In genomic region chr22:37345863-37346514, GRCh38 we compare ENCODE assay signal across 1 cellular context.
TF ChIP-seq lines count a peak whose summit lies in the region.

No MANE protein-coding gene starts in this region.

TF ChIP-seq in H1, 55 proteins besides CTCF, POLR2A, EP300 and RAD21:
- TF ChIP-seq MAX (IDR thresholded peaks at IDR 0.05) (no peak), CTBP2 (IDR thresholded peaks at IDR 0.05; ENCODE audit: borderline replicate concordance, insufficient read depth, insufficient read length, low read length) (no peak), SAP30 (IDR thresholded peaks at IDR 0.05; ENCODE audit: insufficient read depth, insufficient replicate concordance, low read length) (no peak), KDM1A (IDR thresholded peaks at IDR 0.05; ENCODE audit: borderline replicate concordance, low read length) (no peak), RNF2 (IDR thresholded peaks at IDR 0.05; ENCODE audit: borderline replicate concordance, low read depth, low read length, missing control alignments, poor library complexity, severe bottlenecking) (no peak), ATF3 (IDR thresholded peaks at IDR 0.05; ENCODE audit: insufficient read depth, low read depth, low read length) (no peak), E2F6 (IDR thresholded peaks at IDR 0.05) (no peak), POLR2AphosphoS5 (IDR thresholded peaks at IDR 0.05; ENCODE audit: low read depth, low read length) (no peak), RFX5 (IDR thresholded peaks at IDR 0.05; ENCODE audit: borderline replicate concordance, low read depth, low read length) (no peak), BCL11A (IDR thresholded peaks at IDR 0.05; ENCODE audit: low read depth in 2 of 2, low read length in 2 of 2) (no peak), NRF1 (IDR thresholded peaks at IDR 0.05; ENCODE audit: low read depth, low read length) (no peak), SP1 (IDR thresholded peaks at IDR 0.05; ENCODE audit: low read depth, low read length) (no peak), BACH1 (IDR thresholded peaks at IDR 0.05; ENCODE audit: low read length) (no peak), FOSL1 (IDR thresholded peaks at IDR 0.05; ENCODE audit: insufficient read depth, low read depth, low read length) (no peak)
- TF ChIP-seq, protein P1, sequence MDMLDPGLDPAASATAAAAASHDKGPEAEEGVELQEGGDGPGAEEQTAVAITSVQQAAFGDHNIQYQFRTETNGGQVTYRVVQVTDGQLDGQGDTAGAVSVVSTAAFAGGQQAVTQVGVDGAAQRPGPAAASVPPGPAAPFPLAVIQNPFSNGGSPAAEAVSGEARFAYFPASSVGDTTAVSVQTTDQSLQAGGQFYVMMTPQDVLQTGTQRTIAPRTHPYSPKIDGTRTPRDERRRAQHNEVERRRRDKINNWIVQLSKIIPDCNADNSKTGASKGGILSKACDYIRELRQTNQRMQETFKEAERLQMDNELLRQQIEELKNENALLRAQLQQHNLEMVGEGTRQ (IDR thresholded peaks at IDR 0.05; ENCODE audit: low read length) = no peak
